ENCODE assay signal across 8 cellular contexts in genomic region chr20:1327241-1327653, GRCh38. TPM values are rescaled to one million over a fixed set of nuclear protein-coding genes. Genes with fewer than 3 reads are reported as not detected.
DNase-seq lines count a peak whose midpoint lies in the region; ATAC-seq and TF ChIP-seq lines count a peak whose summit lies in the region.

No MANE protein-coding gene starts in this region.

- no peaks in the 10 kb centered on the region for H3K9me3 ChIP-seq in thyroid gland

- H3K36me3 ChIP-seq in thyroid gland = no peaks in the 10 kb centered on the region

- no peaks in the 10 kb centered on the region for H3K27me3 ChIP-seq in thyroid gland

- 81 to 85% methylated on average over 8 of the region's 8 CpGs for WGBS in thyroid gland, 2 donors

- peak; percentile 64 for DNase-seq in activated effector memory CD4-positive, alpha-beta T cell treated with anti-CD3 and anti-CD28 coated beads, Interleukin-2, amount 50 U/mL, for 16 hours
- no peak for DNase-seq in activated effector memory CD4-positive, alpha-beta T cell treated with Interleukin-2 at 50 U/mL for 16 hours
- DNase-seq in left lobe of liver (ENCODE audit: low spot score) (peak; percentile 43), thyroid gland (peak in 1 of 2 donors; percentile 22), HT-29 (ENCODE audit: low spot score) (no peak), NCI-H2081 (lab: John Stamatoyannopoulos, UW) (no peak)

- TF ChIP-seq CTCF in thyroid gland (IDR thresholded peaks at IDR 0.05) = no peak

- no peak for TF ChIP-seq POLR2A in thyroid gland (IDR thresholded peaks at IDR 0.05)

- no peak overlapping the region for H3K4me3 ChIP-seq in thyroid gland (replicated peaks in 1 of 3)

- intact Hi-C loops in thyroid gland (cut with DNase I) = no loop called here

- H3K4me1 ChIP-seq in thyroid gland = peaks cover 61 to 81% of the 10 kb centered on the region in 2 donors

- ATAC-seq in left lobe of liver = no peak
- no peak for ATAC-seq in HG03565 (IDR thresholded peaks at IDR 0.05; ENCODE audit: unreplicated experiment)

- H3K27ac ChIP-seq in angular gyrus (ENCODE audit: low read depth, low read length) (peak overlapping the region; percentile 94), thyroid gland (peak overlapping the region; percentile 95 to 99 (median 97))

RNA-seq across cellular contexts. Expression of gene SDCBP2, which starts 1.7 kb away (rescaled TPM):
- total RNA-seq in left lobe of liver = 6.4 TPM
- total RNA-seq in thyroid gland = 10 to 100 TPM; 18.0 to 37.6 (median 34.7) TPM
- 19.1 and 22.4 TPM in 2 replicates for total RNA-seq in HT-29 (2014; rRNA removed; shearing (Covaris generic))

Comparison
In these comparisons a context has a peak if more than half of its experiments do, and no peak if none do; other contexts are left out.
1. DNase-seq: peak in activated effector memory CD4-positive, alpha-beta T cell treated with anti-CD3 and anti-CD28 coated beads, Interleukin-2, amount 50 U/mL, for 16 hours (single experiment) and left lobe of liver (single experiment); none in activated effector memory CD4-positive, alpha-beta T cell treated with Interleukin-2 at 50 U/mL for 16 hours (single experiment), HT-29 (single experiment) and NCI-H2081 (0 of 2).